ENCODE assay signal across 8 cellular contexts in genomic region chr15:90930861-90931629, GRCh38. TPM values are rescaled to one million over a fixed set of nuclear protein-coding genes. Genes with fewer than 3 reads are reported as not detected.
DNase-seq lines count a peak whose midpoint lies in the region; ATAC-seq and TF ChIP-seq lines count a peak whose summit lies in the region.

No MANE protein-coding gene starts in this region.

- H3K27ac ChIP-seq in CD4-positive, alpha-beta memory T cell (ENCODE audit: low read depth, low read length): peak overlapping the region; percentile 82
- H3K27ac ChIP-seq in brain microvascular endothelial cell: no peak overlapping the region

- H3K9me2 ChIP-seq in Loucy (replicated peaks; ENCODE audit: low read depth, low read length): no peaks in the 10 kb centered on the region

- ATAC-seq in naive thymus-derived CD8-positive, alpha-beta T cell: no peak
- no peak for ATAC-seq in GM21390 (IDR thresholded peaks at IDR 0.05; ENCODE audit: unreplicated experiment)

- no peaks in the 10 kb centered on the region for H3K9me3 ChIP-seq in CD4-positive, alpha-beta memory T cell (ENCODE audit: control insufficient read depth in 1 of 2, low read length in 2 of 2)
- H3K9me3 ChIP-seq in Loucy (ENCODE audit: insufficient read depth, low read depth, low read length): no peaks in the 10 kb centered on the region

- CTCF ChIA-PET in CD4-positive, alpha-beta memory T cell (lab: Charles Lee; ENCODE audit: partially characterized antibody): interaction anchor here (0.8 to 10.3 kb wide), 24 partner anchors 9 to 611 kb away, joined by 3 to 344 read pairs (median 6); partner anchors contain the start of genes BLM, MAN2A2, RCCD1 and VPS33B

- H2AFZ ChIP-seq in Loucy (ENCODE audit: low read length): no peak overlapping the region

- intact Hi-C loops in CD4-positive, alpha-beta memory T cell (cut with micrococcal nuclease): loop anchor here (1.0 to 10.0 kb wide), 3 partner anchors 544 to 926 kb away; partner anchors contain the start of gene GDPGP1

- 0 out of 2 replicates have a peak, but pooled peaks cover 5% of the 10 kb centered on the region for H3F3A ChIP-seq in Loucy (ENCODE audit: low read depth)

- in situ Hi-C loops in brain microvascular endothelial cell (cut with HindIII; ENCODE audit: low pct_ligation_motif_present, low sequenced_read_pairs): no loop called here
- in situ Hi-C loops in ACHN (cut with HindIII; ENCODE audit: low pct_ligation_motif_present, low pct_unique_long_range_greater_than_20kb, low sequenced_read_pairs): no loop called here

- POLR2A ChIA-PET in CD4-positive, alpha-beta memory T cell (lab: Charles Lee; ENCODE audit: partially characterized antibody): interaction anchor here (0.6 to 10.0 kb wide), 23 partner anchors 10 to 832 kb away, joined by 3 to 315 read pairs (median 7); partner anchors contain the start of genes BLM, CIB1, GDPGP1 and IQGAP1
- POLR2A ChIA-PET in naive thymus-derived CD8-positive, alpha-beta T cell (lab: Charles Lee): interaction anchor here (0.6 to 12.4 kb wide), 10 partner anchors 17 to 700 kb away, joined by 3 to 237 read pairs (median 3); partner anchors contain the start of genes BLM, MAN2A2 and RCCD1

- H3K27me3 ChIP-seq in CD4-positive, alpha-beta memory T cell (ENCODE audit: insufficient read depth, low read length): no peaks in the 10 kb centered on the region
- H3K27me3 ChIP-seq in Loucy (ENCODE audit: insufficient read depth, low read length, poor library complexity, severe bottlenecking) (no peaks in the 10 kb centered on the region), brain microvascular endothelial cell (replicated peaks) (no peaks in the 10 kb centered on the region)

- H3K79me2 ChIP-seq in Loucy (ENCODE audit: insufficient read depth, low read length): peaks cover 26% of the 10 kb centered on the region

- peaks cover 0 to 15% of the 10 kb centered on the region in 2 donors for H3K36me3 Mint-ChIP-seq in CD4-positive, alpha-beta memory T cell
- peaks cover 0 to under 1% (median 0%) of the 10 kb centered on the region in 3 donors for H3K36me3 Mint-ChIP-seq in naive thymus-derived CD8-positive, alpha-beta T cell

- peak overlapping the region; percentile 82 for H3K9ac ChIP-seq in Loucy (ENCODE audit: low read depth, low read length, poor library complexity, severe bottlenecking)

- peak overlapping the region; percentile 87 to 99 (median 99) for H3K27ac Mint-ChIP-seq in CD4-positive, alpha-beta memory T cell
- peak overlapping the region; percentile 95 to 100 (median 98) for H3K27ac Mint-ChIP-seq in naive thymus-derived CD8-positive, alpha-beta T cell

- no peak for DNase-seq in CD4-positive, alpha-beta memory T cell
- no peak for DNase-seq in brain microvascular endothelial cell
- no peak for DNase-seq in naive thymus-derived CD8-positive, alpha-beta T cell
- no peak for DNase-seq in ACHN
- DNase-seq in HCEC 1CT: no peak
- no peak for DNase-seq in activated CD4-positive, CD25-positive, alpha-beta regulatory T cell (lab: John Stamatoyannopoulos, UW)

- H3K4me2 ChIP-seq in Loucy (ENCODE audit: low read depth, low read length, poor library complexity, severe bottlenecking): peak overlapping the region; percentile 85

- H3K9me3 Mint-ChIP-seq in CD4-positive, alpha-beta memory T cell: peaks cover 0 to 2% (median 0%) of the 10 kb centered on the region in 8 donors
- no peaks in the 10 kb centered on the region for H3K9me3 Mint-ChIP-seq in naive thymus-derived CD8-positive, alpha-beta T cell

- peaks cover 7% of the 10 kb centered on the region for H4K20me1 ChIP-seq in Loucy (ENCODE audit: insufficient read depth, low read length, poor library complexity, severe bottlenecking)

- no peaks in the 10 kb centered on the region for H3K36me3 ChIP-seq in CD4-positive, alpha-beta memory T cell (ENCODE audit: insufficient read depth, low read length)
- H3K36me3 ChIP-seq in Loucy (ENCODE audit: insufficient read depth, low read length) (no peaks in the 10 kb centered on the region), brain microvascular endothelial cell (replicated peaks) (no peaks in the 10 kb centered on the region)

- no peaks in the 10 kb centered on the region for H3K27me3 Mint-ChIP-seq in CD4-positive, alpha-beta memory T cell
- H3K27me3 Mint-ChIP-seq in naive thymus-derived CD8-positive, alpha-beta T cell: no peaks in the 10 kb centered on the region

- peaks cover 51% of the 10 kb centered on the region for H3K4me1 ChIP-seq in CD4-positive, alpha-beta memory T cell (ENCODE audit: insufficient read depth, low read length)
- H3K4me1 ChIP-seq in Loucy (ENCODE audit: insufficient read depth, low read length, poor library complexity, severe bottlenecking): peaks cover 35% of the 10 kb centered on the region

- H3K4me3 ChIP-seq in CD4-positive, alpha-beta memory T cell (ENCODE audit: low read length in 2 of 2): peak overlapping the region in 1 of 2 donors; percentile 95
- H3K4me3 ChIP-seq in Loucy (ENCODE audit: low read length, poor library complexity, severe bottlenecking) (peak overlapping the region; percentile 85), brain microvascular endothelial cell (ENCODE audit: low read depth, low read length) (peak overlapping the region; percentile 72)

- H3K4me1 Mint-ChIP-seq in CD4-positive, alpha-beta memory T cell: peaks cover 26 to 68% (median 46%) of the 10 kb centered on the region in 4 donors
- H3K4me1 Mint-ChIP-seq in naive thymus-derived CD8-positive, alpha-beta T cell: peaks cover 21 to 52% (median 44%) of the 10 kb centered on the region in 4 donors

- no peak for TF ChIP-seq CTCF in Loucy (conservative IDR thresholded peaks at IDR 0.05; ENCODE audit: low read length)
- peak; percentile 1 for TF ChIP-seq CTCF in brain microvascular endothelial cell (IDR thresholded peaks at IDR 0.05; ENCODE audit: low read depth, low read length, missing control alignments)

- H3K4me3 Mint-ChIP-seq in CD4-positive, alpha-beta memory T cell: peak overlapping the region; percentile 94 to 99 (median 98)
- peak overlapping the region; percentile 96 to 99 (median 98) for H3K4me3 Mint-ChIP-seq in naive thymus-derived CD8-positive, alpha-beta T cell

RNA-seq across cellular contexts. Expression of gene HDDC3, which starts 1.3 kb away (rescaled TPM):
- total RNA-seq in CD4-positive, alpha-beta memory T cell: 10 to 100 TPM; 27.4 to 28.3 TPM
- polyA plus RNA-seq in CD4-positive, alpha-beta memory T cell: 10 to 100 TPM; 34.6 to 38.7 TPM
- 10 to 100 TPM; 30.1 to 31.8 TPM for total RNA-seq in naive thymus-derived CD8-positive, alpha-beta T cell
- 10 to 100 TPM; 34.1 to 47.6 (median 45.5) TPM for polyA plus RNA-seq in naive thymus-derived CD8-positive, alpha-beta T cell

RNA-seq across cellular contexts. Expression of gene UNC45A, which starts 4.0 kb away (rescaled TPM):
- 10 to 100 TPM; 71.1 to 72.3 TPM for total RNA-seq in CD4-positive, alpha-beta memory T cell
- 10 to 100 TPM; 41.7 to 68.9 TPM for polyA plus RNA-seq in CD4-positive, alpha-beta memory T cell
- 10 to 100 TPM; 53.7 to 57.9 TPM for total RNA-seq in naive thymus-derived CD8-positive, alpha-beta T cell
- 10 to 100 TPM; 53.4 to 73.7 (median 70.3) TPM for polyA plus RNA-seq in naive thymus-derived CD8-positive, alpha-beta T cell

RNA-seq across cellular contexts. Expression of gene RCCD1, which starts 23.6 kb away (rescaled TPM):
- 10 to 100 TPM; 14.0 to 15.6 TPM for total RNA-seq in CD4-positive, alpha-beta memory T cell
- 1 to 10 TPM; 2.0 to 4.7 TPM for polyA plus RNA-seq in CD4-positive, alpha-beta memory T cell
- total RNA-seq in naive thymus-derived CD8-positive, alpha-beta T cell: 10 to 100 TPM; 15.7 to 15.8 TPM
- polyA plus RNA-seq in naive thymus-derived CD8-positive, alpha-beta T cell: 1 to 10 TPM; 2.2 to 4.7 (median 3.1) TPM

RNA-seq across cellular contexts. Expression of gene MAN2A2, which starts 27.9 kb away (rescaled TPM):
- total RNA-seq in CD4-positive, alpha-beta memory T cell: 100 to 1,000 TPM; 123 to 126 TPM
- polyA plus RNA-seq in CD4-positive, alpha-beta memory T cell: 10 to 100 TPM in 1 of 2 donors, 1 to 10 TPM in 1; 1.3 to 12.2 TPM
- total RNA-seq in naive thymus-derived CD8-positive, alpha-beta T cell: 100 to 1,000 TPM; 126 to 139 TPM
- 1 to 10 TPM; 3.1 to 8.6 (median 3.7) TPM for polyA plus RNA-seq in naive thymus-derived CD8-positive, alpha-beta T cell

RNA-seq across cellular contexts. Expression of gene FES, which starts 46.7 kb away (rescaled TPM):
- total RNA-seq in CD4-positive, alpha-beta memory T cell: 1 to 10 TPM; 2.3 to 3.0 TPM
- polyA plus RNA-seq in CD4-positive, alpha-beta memory T cell: not detected
- total RNA-seq in naive thymus-derived CD8-positive, alpha-beta T cell: 1 to 10 TPM; 2.8 to 3.5 TPM
- under 1 TPM in 2 of 3 donors, not detected in 1; 0.08 to 0.24 TPM for polyA plus RNA-seq in naive thymus-derived CD8-positive, alpha-beta T cell
